In genomic region chr1:52033190-52034049, GRCh38 we compare ENCODE assay signal across 8 cellular contexts. TPM values are rescaled to one million over a fixed set of nuclear protein-coding genes. Genes with fewer than 3 reads are reported as not detected.
DNase-seq lines count a peak whose midpoint lies in the region; ATAC-seq and TF ChIP-seq lines count a peak whose summit lies in the region.

A gene with protein sequence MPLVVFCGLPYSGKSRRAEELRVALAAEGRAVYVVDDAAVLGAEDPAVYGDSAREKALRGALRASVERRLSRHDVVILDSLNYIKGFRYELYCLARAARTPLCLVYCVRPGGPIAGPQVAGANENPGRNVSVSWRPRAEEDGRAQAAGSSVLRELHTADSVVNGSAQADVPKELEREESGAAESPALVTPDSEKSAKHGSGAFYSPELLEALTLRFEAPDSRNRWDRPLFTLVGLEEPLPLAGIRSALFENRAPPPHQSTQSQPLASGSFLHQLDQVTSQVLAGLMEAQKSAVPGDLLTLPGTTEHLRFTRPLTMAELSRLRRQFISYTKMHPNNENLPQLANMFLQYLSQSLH (minus strand): TSS chr1:52033810. CDS start chr1:52033761, 49 bp downstream.

- 3% methylated on average over 77 of the region's 78 CpGs for WGBS in hepatocyte (ENCODE audit: low lambda C conversion rate, missing lambda C conversion rate)

- peak within 1 kb of the TSS; percentile 95 for H3K27ac ChIP-seq in hepatocyte

- H3K27me3 ChIP-seq in hepatocyte, result no peaks in the 10 kb centered on the region

- H2AFZ ChIP-seq in hepatocyte, result peak within 1 kb of the TSS; percentile 88

- peak within 1 kb of the TSS; percentile 55 for H3K4me3 ChIP-seq in astrocyte of the cerebellum (ENCODE audit: low read depth, low read length)
- peak within 1 kb of the TSS; percentile 54 for H3K4me3 ChIP-seq in hepatocyte

- H3K9me2 ChIP-seq in hepatocyte (replicated peaks; ENCODE audit: insufficient read depth), result no peaks in the 10 kb centered on the region

- H3K36me3 ChIP-seq in hepatocyte (replicated peaks; ENCODE audit: insufficient read depth, low read depth), result no peaks in the 10 kb centered on the region

- TF ChIP-seq CTCF in astrocyte of the cerebellum (IDR thresholded peaks at IDR 0.05; ENCODE audit: low read depth, low read length, missing control alignments), result no peak
- TF ChIP-seq CTCF in hepatocyte (IDR thresholded peaks at IDR 0.05; ENCODE audit: poor library complexity), result no peak

- peak; percentile 43 for ATAC-seq in GM18508 (IDR thresholded peaks at IDR 0.05; ENCODE audit: insufficient read depth, unreplicated experiment)
- peak; percentile 72 for ATAC-seq in HG03025 (IDR thresholded peaks at IDR 0.05; ENCODE audit: low FRiP score, unreplicated experiment)

- H3K4me2 ChIP-seq in hepatocyte, result peak within 1 kb of the TSS; percentile 95

- H3K9me3 ChIP-seq in hepatocyte (ENCODE audit: low read depth), result no peaks in the 10 kb centered on the region

- peaks cover 34% of the 10 kb centered on the region for H3K4me1 ChIP-seq in hepatocyte (ENCODE audit: insufficient read depth)

- peaks cover 34% of the 10 kb centered on the region for H3K79me2 ChIP-seq in hepatocyte

- DNase-seq in NCI-H2029 treated with DMSO at 0.1 percent for 48 hours (lab: John Stamatoyannopoulos, UW) (peak; percentile 94), T-helper 9 cell (peak; percentile 78), astrocyte of the cerebellum (ENCODE audit: low read depth) (peak; percentile 77), hepatocyte (ENCODE audit: low spot score) (peak; percentile 94), retina (peak; percentile 95), OCI-M2 (lab: John Stamatoyannopoulos, UW; ENCODE audit: unreplicated experiment) (no peak)

- in situ Hi-C loops in astrocyte of the cerebellum (cut with HindIII; ENCODE audit: low sequenced_read_pairs), result no loop called here

- peaks cover 13% of the 10 kb centered on the region for H4K20me1 ChIP-seq in hepatocyte (ENCODE audit: insufficient read depth, poor library complexity, severe bottlenecking)

RNA-seq across cellular contexts. Expression of the gene that starts here (rescaled TPM):
- 9.6 and 14.8 TPM in 2 replicates for total RNA-seq in hepatocyte
- 10.4 and 11.4 TPM in 2 replicates for polyA plus RNA-seq in hepatocyte
